In the genomic region with DNA sequence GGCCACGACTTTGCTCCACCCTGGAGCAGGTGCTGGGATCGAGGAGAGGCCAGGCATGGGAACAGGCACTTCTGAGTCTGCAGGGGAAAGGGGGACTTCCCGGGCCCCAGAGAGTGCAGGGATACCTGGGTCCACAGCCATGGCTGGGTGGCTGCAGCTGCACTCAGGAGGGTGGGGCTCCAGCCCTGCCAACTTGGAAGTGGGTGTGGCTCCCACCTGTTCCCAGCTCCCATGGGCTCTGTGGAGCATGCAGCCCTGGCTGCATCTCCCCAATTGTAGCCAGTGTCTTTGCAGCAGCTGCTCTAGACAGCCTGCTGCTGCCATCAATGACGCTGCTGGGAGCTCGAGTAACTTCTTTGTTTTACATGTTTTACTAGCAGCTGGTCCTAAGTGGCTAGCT, we compare ENCODE assay signal across 12 cellular contexts. TPM values are rescaled to one million over a fixed set of nuclear protein-coding genes. Genes with fewer than 3 reads are reported as not detected.
A peak's percentile ranks its signal among the peaks of the same experiment; 100 is the strongest.
DNase-seq lines count a peak whose midpoint lies in the region; ATAC-seq, FAIRE-seq and TF ChIP-seq lines count a peak whose summit lies in the region.
"Had no signal": no experiment of that assay in that cellular context is flagged by ENCODE, and none has a peak within 500 bp of the region (broad histone marks: within the 10 kb centered on the region; RNA-seq: fewer than 3 reads in every experiment).

No MANE protein-coding gene starts in this region.

- POLR2A ChIA-PET in HCT116 (lab: Charles Lee) (no interaction called here), K562 (lab: Yijun Ruan, JAX) (interaction anchor here (0.6 to 1.0 kb wide), 3 partner anchors 53 to 698 kb away, joined by 3 read pairs; no protein-coding TSS in a partner anchor)

- CTCF ChIA-PET in HCT116 (lab: Charles Lee) = no interaction called here
- CTCF ChIA-PET in K562 (lab: Yijun Ruan, JAX; ENCODE audit: low intra/inter-chr PET ratio) = no interaction called here

- H3K4me1 ChIP-seq in HCT116 (ENCODE audit: control insufficient read depth in 1 of 2, insufficient read depth in 2 of 2, low read length in 2 of 2) (peaks cover 0 to 16% of the 10 kb centered on the region in 2 experiments; a peak in 3 of 4 replicates), K562 (replicated peaks in 1 of 2; ENCODE audit: control insufficient read depth in 2 of 2, insufficient read depth in 2 of 2, low read length in 2 of 2) (peaks cover 0 to 10% of the 10 kb centered on the region in 2 experiments; a peak in 2 of 5 replicates), pancreas (peaks cover 0 to 7% (median 0%) of the 10 kb centered on the region in 3 donors), tibial nerve (no peaks in the 10 kb centered on the region)
- H3K4me1 ChIP-seq: breast epithelium had no signal

- in situ Hi-C loops in K562 (cut with MboI) = no loop called here

- H3K9me3 ChIP-seq in HCT116 (ENCODE audit: control insufficient read depth in 1 of 2, insufficient read depth in 1 of 2, low read depth in 1 of 2, low read length in 2 of 2) = no peaks in the 10 kb centered on the region
- no peaks in the 10 kb centered on the region for H3K9me3 ChIP-seq in K562 (replicated peaks; ENCODE audit: control insufficient read depth, insufficient read depth, low read depth, low read length)
- no peaks in the 10 kb centered on the region for H3K9me3 ChIP-seq in pancreas
- no peaks in the 10 kb centered on the region for H3K9me3 ChIP-seq in tibial nerve
- H3K9me3 ChIP-seq: breast epithelium had no signal

- H3K4me3 ChIP-seq in HCT116 (replicated peaks in 1 of 2; ENCODE audit: low read depth in 1 of 2, low read length in 2 of 2) (no peak overlapping the region), K562 (no peak overlapping the region), pancreas (no peak overlapping the region), tibial nerve (no peak overlapping the region), coronary artery (no peak overlapping the region)
- H3K4me3 ChIP-seq: breast epithelium had no signal

- FAIRE-seq in K562 (lab: Jason Lieb, UNC) = no peak
- FAIRE-seq in pancreas (lab: Jason Lieb, UNC) = no peak
- FAIRE-seq: D721Med had no signal

- ATAC-seq in HCT116 = peak; percentile 52; the same call in 1 of the 2 replicates
- peak; percentile 37; the same call in 2 of the 3 replicates for ATAC-seq in K562
- peak; percentile 55 to 86 (median 68) for ATAC-seq in pancreas

- H3K9ac ChIP-seq in HCT116 (ENCODE audit: low read length) = no peak overlapping the region
- 0 out of 4 replicates have a peak overlapping the region, but pooled peaks of 1 of the 2 experiments have one; percentile 14 for H3K9ac ChIP-seq in K562 (ENCODE audit: insufficient read depth in 1 of 2, low read depth in 2 of 2, low read length in 2 of 2)

- no TSS peak for BruUV-seq in HCT116 (replicated peaks; lab: Mats Ljungman, UMichigan)
- no TSS peak for BruUV-seq in K562 (replicated peaks; lab: Mats Ljungman, UMichigan)

- H4K20me1 ChIP-seq in HCT116 (ENCODE audit: insufficient read depth) (no peaks in the 10 kb centered on the region), K562 (replicated peaks; ENCODE audit: control insufficient read depth, insufficient read depth, low read length) (no peaks in the 10 kb centered on the region)

- H3K4me2 ChIP-seq in HCT116 (ENCODE audit: low read length) (no peak overlapping the region), K562 (ENCODE audit: insufficient read depth, low read length) (no peak overlapping the region)

- intact Hi-C loops in HCT116 (cut with micrococcal nuclease) = no loop called here
- intact Hi-C loops in K562 (cut with micrococcal nuclease) = no loop called here
- intact Hi-C loops in pancreas (cut with DNase I) = no loop called here

- no peaks in the 10 kb centered on the region for H3K9me1 ChIP-seq in K562 (ENCODE audit: control insufficient read depth, insufficient read depth, low read length)

- TF ChIP-seq RAD21 in HCT116 (IDR thresholded peaks at IDR 0.05; ENCODE audit: low read depth) (no peak), K562 (CRISPR knock-in tag; conservative IDR thresholded peaks at IDR 0.05 in 1 of 2, IDR thresholded peaks at IDR 0.05 in 1 of 2) (no peak)

- TF ChIP-seq EP300 in K562 (IDR thresholded peaks at IDR 0.05; ENCODE audit: low read length) = no peak
- TF ChIP-seq EP300 in tibial nerve (IDR thresholded peaks at IDR 0.05) = no peak

- no peak for TF ChIP-seq POLR2A in HCT116 (IDR thresholded peaks at IDR 0.05; ENCODE audit: borderline replicate concordance, extremely low read depth, insufficient read depth, insufficient read length)
- no peak for TF ChIP-seq POLR2A in K562 (conservative IDR thresholded peaks at IDR 0.05)
- no peak for TF ChIP-seq POLR2A in tibial nerve (IDR thresholded peaks at IDR 0.05)

- no peaks in the 10 kb centered on the region for H3K9me2 ChIP-seq in HCT116 (ENCODE audit: insufficient read depth)

- TF ChIP-seq CTCF in HCT116 (IDR thresholded peaks at IDR 0.05 in 2 of 3, conservative IDR thresholded peaks at IDR 0.05 in 1 of 3; ENCODE audit: borderline replicate concordance in 1 of 3, insufficient read depth in 1 of 3, low read depth in 2 of 3, low read length in 2 of 3) (no peak), K562 (IDR thresholded peaks at IDR 0.05 in 2 of 3, conservative IDR thresholded peaks at IDR 0.05 in 1 of 3; ENCODE audit: insufficient read depth in 2 of 3, low read depth in 1 of 3, low read length in 3 of 3) (no peak), pancreas (IDR thresholded peaks at IDR 0.05) (no peak), tibial nerve (IDR thresholded peaks at IDR 0.05) (no peak), coronary artery (IDR thresholded peaks at IDR 0.05) (no peak)

- H2AFZ ChIP-seq in HCT116 (ENCODE audit: low read depth, low read length, poor library complexity, severe bottlenecking) (no peak overlapping the region), K562 (ENCODE audit: low read depth, low read length) (no peak overlapping the region)

- peaks cover 38% of the 10 kb centered on the region for H3K79me2 ChIP-seq in HCT116 (ENCODE audit: insufficient read depth, low read length)
- peaks cover 23% of the 10 kb centered on the region for H3K79me2 ChIP-seq in K562 (ENCODE audit: control insufficient read depth, insufficient read depth, low read length)

- DNase-seq in HCT116 (ENCODE audit: low read depth, low spot score) (no peak), NCI-H2081 treated with DMSO at 0.1 percent for 48 hours (lab: John Stamatoyannopoulos, UW) (peak; percentile 53), K562 (ENCODE audit: extremely low read depth in 1 of 4, low spot score in 3 of 4) (no peak), pancreas (peak; percentile 24 to 67 (median 48)), NK-92 (lab: John Stamatoyannopoulos, UW; ENCODE audit: unreplicated experiment) (no peak), tibial nerve (ENCODE audit: low spot score in 2 of 2) (no peak), ecto neural progenitor cell (ENCODE audit: low spot score) (no peak), coronary artery (ENCODE audit: low spot score) (no peak)
- DNase-seq: MV-4-11; stimulated activated CD8-positive, alpha-beta memory T cell treated with anti-CD3 and anti-CD28 coated beads, Interleukin-4, amount 100 ng/mL, for 48 hours had no signal

- WGBS in K562 (ENCODE audit: insufficient coverage, low coverage, missing lambda C conversion rate) = 80% methylated on average over 4 of the region's 5 CpGs
- WGBS in pancreas, 2 donors = 52 to 57% methylated on average over 5 of the region's 5 CpGs
- 53 to 76% methylated on average over 2 to 4 of the region's 5 CpGs for WGBS in tibial nerve, 2 donors

- no peak overlapping the region for H3K27ac ChIP-seq in HCT116 (ENCODE audit: low read depth, low read length)
- no peak overlapping the region for H3K27ac ChIP-seq in K562 (ENCODE audit: extremely low read depth, low read depth, low read length)
- no peak overlapping the region for H3K27ac ChIP-seq in pancreas
- no peak overlapping the region for H3K27ac ChIP-seq in tibial nerve
- no peak overlapping the region for H3K27ac ChIP-seq in coronary artery

- RAD21 ChIA-PET in HCT116 (lab: Charles Lee; ENCODE audit: low non-redundant PET in 1 of 2, low total read pairs in 2 of 2, uncharacterized antibody in 2 of 2, unreplicated experiment in 2 of 2) = no interaction called here

- H3K36me3 ChIP-seq in HCT116 (ENCODE audit: control insufficient read depth in 1 of 2, insufficient read depth in 2 of 2, low read length in 2 of 2) (no peaks in the 10 kb centered on the region), K562 (ENCODE audit: control insufficient read depth, insufficient read depth, low read length) (peaks cover 19% of the 10 kb centered on the region), pancreas (no peaks in the 10 kb centered on the region), tibial nerve (peaks cover 0 to 12% (median 0%) of the 10 kb centered on the region in 3 donors)
- H3K36me3 ChIP-seq: breast epithelium had no signal

- no peaks in the 10 kb centered on the region for H3K27me3 ChIP-seq in HCT116 (ENCODE audit: insufficient read depth, low read length)
- no peaks in the 10 kb centered on the region for H3K27me3 ChIP-seq in K562 (ENCODE audit: control insufficient read depth in 2 of 2, insufficient read depth in 2 of 2, low read length in 2 of 2)
- no peaks in the 10 kb centered on the region for H3K27me3 ChIP-seq in pancreas
- no peaks in the 10 kb centered on the region for H3K27me3 ChIP-seq in tibial nerve
- H3K27me3 ChIP-seq: breast epithelium had no signal

RNA-seq across cellular contexts. Expression of gene ADK, which starts 57.1 kb away (rescaled TPM):
- total RNA-seq in HCT116 (2021; ENCODE audit: unreplicated experiment) (55.0 TPM), K562 (2014; rRNA removed) (50.5 and 54.2 TPM in 2 replicates), K562 (2014; rRNA removed; fragmentation: Illumina TruSeq; extraction: Trizol) (72.6 and 87.9 TPM in 2 replicates), K562 (2015; rRNA removed; fragmentation: Illumina TruSeq; extraction: Trizol) (61.1 and 65.4 TPM in 2 replicates), K562 (2021) (73.6 and 75.1 TPM in 2 replicates), pancreas (10 to 100 TPM; 10.7 to 17.3 (median 15.2) TPM), tibial nerve (10 to 100 TPM; 28.2 to 50.9 (median 34.0) TPM)
- 25.4 and 36.5 TPM in 2 replicates for polyA plus RNA-seq in HCT116 (2012)
- total RNA-seq in K562 (2011; cell fraction: chromatin; rRNA removed; ENCODE audit: low replicate concordance) = 43.7 and 86.9 TPM in 2 replicates
- 26.2 and 32.6 TPM in 2 replicates for total RNA-seq in K562 (2011; cell fraction: nucleolus; rRNA removed)
- 31.7 and 37.8 TPM in 2 replicates for total RNA-seq in K562 (2011; cell fraction: nucleoplasm; rRNA removed)
- polyA plus RNA-seq in K562 (2011; rRNA removed) (55.4 and 88.5 TPM in 2 replicates), K562 (2014; fragmentation: Illumina TruSeq; extraction: Trizol) (77.8 and 78.9 TPM in 2 replicates), K562 (2014; fragmentation: Nextera tagmentation; extraction: Ambion mirVana) (10 to 100 TPM; 83.6 to 97.8 TPM), K562 (2014; rRNA removed) (65.8 and 71.0 TPM in 2 replicates), pancreas (10 to 100 TPM in 1 of 2 donors, 1 to 10 TPM in 1; 6.5 to 11.6 TPM)
- polyA plus RNA-seq in K562 (2011; cell fraction: cytosol; rRNA removed) = 15.0 and 24.2 TPM in 2 replicates
- 10.0 and 16.4 TPM in 2 replicates for polyA plus RNA-seq in K562 (2011; cell fraction: nucleus; rRNA removed)
- 42.2 and 50.7 TPM in 2 replicates for polyA plus RNA-seq in K562 (2012)
- 59.0 and 60.1 TPM in 2 replicates for polyA minus RNA-seq in K562 (2011; rRNA and poly(A)+ RNA removed)
- 15.1 and 21.9 TPM in 2 replicates for polyA minus RNA-seq in K562 (2011; cell fraction: cytosol; rRNA and poly(A)+ RNA removed)
- 25.7 and 34.8 TPM in 2 replicates for polyA minus RNA-seq in K562 (2011; cell fraction: nucleus; rRNA and poly(A)+ RNA removed)

RNA-seq across cellular contexts. Expression of gene AP3M1, which starts 57.5 kb away (rescaled TPM):
- total RNA-seq in HCT116 (2021; ENCODE audit: unreplicated experiment) (34.4 TPM), K562 (2014; rRNA removed) (44.3 and 48.1 TPM in 2 replicates), K562 (2014; rRNA removed; fragmentation: Illumina TruSeq; extraction: Trizol) (67.1 and 75.5 TPM in 2 replicates), K562 (2015; rRNA removed; fragmentation: Illumina TruSeq; extraction: Trizol) (61.4 and 67.6 TPM in 2 replicates), K562 (2021) (66.8 and 67.8 TPM in 2 replicates), pancreas (10 to 100 TPM; 10.3 to 21.2 (median 14.1) TPM), tibial nerve (10 to 100 TPM; 15.3 to 20.9 (median 16.9) TPM)
- polyA plus RNA-seq in HCT116 (2012) = 12.7 and 17.3 TPM in 2 replicates
- 79.8 and 112 TPM in 2 replicates for total RNA-seq in K562 (2011; cell fraction: chromatin; rRNA removed; ENCODE audit: low replicate concordance)
- total RNA-seq in K562 (2011; cell fraction: nucleolus; rRNA removed) = 46.7 and 47.5 TPM in 2 replicates
- total RNA-seq in K562 (2011; cell fraction: nucleoplasm; rRNA removed) = 65.3 and 84.1 TPM in 2 replicates
- polyA plus RNA-seq in K562 (2011; rRNA removed) (109 and 135 TPM in 2 replicates), K562 (2014; fragmentation: Illumina TruSeq; extraction: Trizol) (86.9 and 105 TPM in 2 replicates), K562 (2014; fragmentation: Nextera tagmentation; extraction: Ambion mirVana) (10 to 100 TPM; 54.7 to 89.9 TPM), K562 (2014; rRNA removed) (51.5 and 68.4 TPM in 2 replicates), pancreas (1 to 10 TPM; 5.1 to 8.7 TPM)
- 39.8 and 73.5 TPM in 2 replicates for polyA plus RNA-seq in K562 (2011; cell fraction: cytosol; rRNA removed)
- 48.8 and 68.8 TPM in 2 replicates for polyA plus RNA-seq in K562 (2011; cell fraction: nucleus; rRNA removed)
- polyA plus RNA-seq in K562 (2012) = 53.8 and 71.1 TPM in 2 replicates
- polyA minus RNA-seq in K562 (2011; rRNA and poly(A)+ RNA removed) = 140 and 141 TPM in 2 replicates
- 41.5 and 57.5 TPM in 2 replicates for polyA minus RNA-seq in K562 (2011; cell fraction: cytosol; rRNA and poly(A)+ RNA removed)
- polyA minus RNA-seq in K562 (2011; cell fraction: nucleus; rRNA and poly(A)+ RNA removed) = 24.9 and 46.7 TPM in 2 replicates

Comparison
In these comparisons a context has a peak if more than half of its experiments do, and no peak if none do; other contexts are left out.
1. DNase-seq: peak in NCI-H2081 treated with DMSO at 0.1 percent for 48 hours (single experiment) and pancreas (6 of 6); none in HCT116 (single experiment), K562 (0 of 4), NK-92 (single experiment), tibial nerve (0 of 2), ecto neural progenitor cell (single experiment) and coronary artery (single experiment).
2. Peak in every context shown above with its lines, with median percentiles within 50 percentile points of each other: ATAC-seq.